Comparison of ENCODE assay signal across 11 cellular contexts in the genomic region with DNA sequence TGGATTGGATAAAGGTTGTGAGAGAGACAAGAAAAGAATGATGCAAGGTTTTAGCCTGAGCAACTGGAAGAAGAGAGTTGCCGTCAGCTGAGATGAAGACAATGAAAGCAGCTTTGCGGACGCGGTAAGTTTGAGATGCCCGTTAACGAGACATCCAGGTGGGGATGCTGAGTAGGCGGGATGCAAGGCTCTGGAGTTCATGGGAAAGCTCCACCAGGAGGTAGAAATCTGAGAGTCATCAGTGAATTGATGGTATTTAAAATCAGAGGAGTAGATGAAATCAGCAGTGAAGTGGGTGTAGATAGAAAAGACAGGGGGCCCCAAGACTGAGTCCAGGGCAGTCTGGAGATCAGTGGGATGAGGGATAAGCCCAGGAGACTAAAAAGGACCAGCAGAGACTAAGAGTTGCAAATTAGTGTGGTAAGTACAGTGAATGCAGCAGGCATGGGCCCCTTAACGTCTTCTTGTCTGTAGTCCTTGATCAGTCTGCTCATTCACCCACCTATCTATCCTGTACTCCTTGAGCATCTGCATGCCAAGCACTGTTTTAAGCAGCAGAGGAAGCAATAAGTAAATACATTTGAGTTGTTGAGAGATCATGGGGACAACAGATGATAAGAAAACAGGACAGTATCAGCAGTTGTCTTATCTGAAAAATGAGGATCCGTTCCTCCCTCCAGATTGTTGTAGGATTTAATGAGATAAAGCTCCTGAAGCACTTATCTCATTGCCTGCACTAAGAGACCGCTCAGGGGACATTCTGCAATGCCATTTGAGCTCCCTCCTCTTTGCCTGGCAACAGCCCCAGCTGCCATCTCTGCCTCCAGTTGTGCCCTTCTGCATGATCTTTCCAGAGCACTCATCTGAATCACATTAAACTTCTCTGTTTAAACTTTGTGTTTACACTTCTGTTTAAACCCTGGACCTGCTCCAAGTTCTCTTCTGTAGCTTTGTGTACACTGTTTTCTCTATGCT.
DNase-seq lines count a peak whose midpoint lies in the region; ATAC-seq, FAIRE-seq and TF ChIP-seq lines count a peak whose summit lies in the region.
"Had no signal": no experiment of that assay in that cellular context is flagged by ENCODE, and none has a peak within 500 bp of the region (broad histone marks: within the 10 kb centered on the region; RNA-seq: fewer than 3 reads in every experiment).

No MANE protein-coding gene starts in this region.

- H3K79me2 ChIP-seq in endothelial cell of umbilical vein (ENCODE audit: control insufficient read depth, insufficient read depth, low read length): no peaks in the 10 kb centered on the region

- H3K36me3 ChIP-seq in endothelial cell of umbilical vein (ENCODE audit: control insufficient read depth in 2 of 2, extremely low read depth in 1 of 2, insufficient read depth in 2 of 2, low read length in 2 of 2): peaks cover 0 to 3% of the 10 kb centered on the region in 2 experiments

- H4K20me1 ChIP-seq in endothelial cell of umbilical vein (replicated peaks; ENCODE audit: control insufficient read depth, extremely low read depth, insufficient read depth, low read length): no peaks in the 10 kb centered on the region

- TF ChIP-seq POLR2A in endothelial cell of umbilical vein (IDR thresholded peaks at IDR 0.05; ENCODE audit: low read depth, low read length): no peak

- H2AFZ ChIP-seq in endothelial cell of umbilical vein (ENCODE audit: low read depth, low read length): no peak overlapping the region

- H3K9me1 ChIP-seq in endothelial cell of umbilical vein (replicated peaks; ENCODE audit: control insufficient read depth, extremely low read depth, insufficient read depth, low read length): no peaks in the 10 kb centered on the region

- H3K4me3 ChIP-seq in endothelial cell of umbilical vein (replicated peaks in 1 of 3; ENCODE audit: insufficient read depth in 1 of 3, low read depth in 1 of 3, low read length in 3 of 3): no peak overlapping the region

- POLR2A ChIA-PET in endothelial cell of umbilical vein (lab: Charles Lee): no interaction called here

- CTCF ChIA-PET in endothelial cell of umbilical vein (lab: Charles Lee): interaction anchor here (0.8 to 1.3 kb wide), 2 partner anchors 13 to 262 kb away, joined by 3 to 4 read pairs; no protein-coding TSS in a partner anchor

- intact Hi-C loops in endothelial cell of umbilical vein (cut with micrococcal nuclease): no loop called here

- peaks cover 0 to 1% of the 10 kb centered on the region in 2 experiments for H3K27me3 ChIP-seq in endothelial cell of umbilical vein (ENCODE audit: control insufficient read depth in 2 of 2, insufficient read depth in 2 of 2, low read length in 2 of 2)

- no peaks in the 10 kb centered on the region for H3K9me3 ChIP-seq in endothelial cell of umbilical vein (replicated peaks; ENCODE audit: control insufficient read depth, insufficient read depth, low read length)

- no peak for TF ChIP-seq CTCF in endothelial cell of umbilical vein (IDR thresholded peaks at IDR 0.05; ENCODE audit: extremely low read depth in 1 of 2, insufficient read depth in 1 of 2, low read depth in 1 of 2, low read length in 2 of 2)

- ATAC-seq in GM21825 (IDR thresholded peaks at IDR 0.05; ENCODE audit: unreplicated experiment): no peak
- ATAC-seq: left ventricle myocardium superior, right cardiac atrium had no signal

- no peak overlapping the region for H3K9ac ChIP-seq in endothelial cell of umbilical vein (replicated peaks; ENCODE audit: extremely low read depth, insufficient read depth, low read length)

- FAIRE-seq in endothelial cell of umbilical vein (lab: Jason Lieb, UNC): no peak

- DNase-seq in DMS 273 (lab: John Stamatoyannopoulos, UW; ENCODE audit: unreplicated experiment): peak; percentile 47
- no peak for DNase-seq in DMS 273 treated with DMSO at 0.1 percent for 48 hours (lab: John Stamatoyannopoulos, UW)
- peak; percentile 54 for DNase-seq in NCI-H774 (lab: John Stamatoyannopoulos, UW)
- DNase-seq in endothelial cell of umbilical vein (ENCODE audit: low read depth, low spot score): peak; percentile 26
- DNase-seq in renal cortical epithelial cell (ENCODE audit: low read depth): peak; percentile 48
- DNase-seq in cerebellar cortex (ENCODE audit: low spot score): no peak
- DNase-seq in RKO (ENCODE audit: low spot score): no peak
- DNase-seq: left ventricle myocardium superior, right cardiac atrium had no signal

- peaks cover 12% of the 10 kb centered on the region for H3K4me1 ChIP-seq in endothelial cell of umbilical vein (ENCODE audit: control insufficient read depth, extremely low read depth, insufficient read depth, low read length)

- no peak overlapping the region for H3K4me2 ChIP-seq in endothelial cell of umbilical vein (ENCODE audit: insufficient read depth, low read length)

- no TSS peak for BruUV-seq in endothelial cell of umbilical vein (replicated peaks; lab: Mats Ljungman, UMichigan)

- dilution Hi-C loops in endothelial cell of umbilical vein (cut with MboI; ENCODE audit: extremely low pct_ligation_motif_present, low sequenced_read_pairs): no loop called here

- H3K27ac ChIP-seq in endothelial cell of umbilical vein (ENCODE audit: insufficient read depth, low read depth, low read length): no peak overlapping the region
- H3K27ac ChIP-seq: 22Rv1 had no signal

TF ChIP-seq in endothelial cell of umbilical vein, 7 proteins besides CTCF, POLR2A, EP300 and RAD21:
- no peak for TF ChIP-seq POLR2AphosphoS5 (IDR thresholded peaks at IDR 0.05; ENCODE audit: insufficient read depth, low read depth, low read length)
- no peak for TF ChIP-seq EZH2 (IDR thresholded peaks at IDR 0.05; ENCODE audit: borderline replicate concordance, low read depth, low read length, severe bottlenecking)
- no peak for TF ChIP-seq JUN (IDR thresholded peaks at IDR 0.05; ENCODE audit: borderline replicate concordance, insufficient read depth, insufficient read length, low read depth)
- no peak for TF ChIP-seq MYC (IDR thresholded peaks at IDR 0.05; ENCODE audit: low read depth, low read length)
- TF ChIP-seq GATA2 (IDR thresholded peaks at IDR 0.05; ENCODE audit: insufficient read depth, insufficient read length, low read depth, low read length): no peak
- TF ChIP-seq FOS (IDR thresholded peaks at IDR 0.05; ENCODE audit: borderline replicate concordance, insufficient read depth, low read length): no peak
- no peak for TF ChIP-seq MAX (IDR thresholded peaks at IDR 0.05; ENCODE audit: insufficient read depth, insufficient read length)

Comparison
In these comparisons a context has a peak if more than half of its experiments do, and no peak if none do; other contexts are left out.
1. DNase-seq: peak in DMS 273 (single experiment), NCI-H774 (single experiment), endothelial cell of umbilical vein (single experiment) and renal cortical epithelial cell (single experiment); none in DMS 273 treated with DMSO at 0.1 percent for 48 hours (single experiment), cerebellar cortex (single experiment) and RKO (single experiment).